In genomic region chr6:150069707-150070106, GRCh38 we compare ENCODE assay signal across 1 cellular context.
TF ChIP-seq lines count a peak whose summit lies in the region.

No MANE protein-coding gene starts in this region.

TF ChIP-seq in H1, 55 proteins besides CTCF, POLR2A, EP300 and RAD21:
- TF ChIP-seq, protein P1, sequence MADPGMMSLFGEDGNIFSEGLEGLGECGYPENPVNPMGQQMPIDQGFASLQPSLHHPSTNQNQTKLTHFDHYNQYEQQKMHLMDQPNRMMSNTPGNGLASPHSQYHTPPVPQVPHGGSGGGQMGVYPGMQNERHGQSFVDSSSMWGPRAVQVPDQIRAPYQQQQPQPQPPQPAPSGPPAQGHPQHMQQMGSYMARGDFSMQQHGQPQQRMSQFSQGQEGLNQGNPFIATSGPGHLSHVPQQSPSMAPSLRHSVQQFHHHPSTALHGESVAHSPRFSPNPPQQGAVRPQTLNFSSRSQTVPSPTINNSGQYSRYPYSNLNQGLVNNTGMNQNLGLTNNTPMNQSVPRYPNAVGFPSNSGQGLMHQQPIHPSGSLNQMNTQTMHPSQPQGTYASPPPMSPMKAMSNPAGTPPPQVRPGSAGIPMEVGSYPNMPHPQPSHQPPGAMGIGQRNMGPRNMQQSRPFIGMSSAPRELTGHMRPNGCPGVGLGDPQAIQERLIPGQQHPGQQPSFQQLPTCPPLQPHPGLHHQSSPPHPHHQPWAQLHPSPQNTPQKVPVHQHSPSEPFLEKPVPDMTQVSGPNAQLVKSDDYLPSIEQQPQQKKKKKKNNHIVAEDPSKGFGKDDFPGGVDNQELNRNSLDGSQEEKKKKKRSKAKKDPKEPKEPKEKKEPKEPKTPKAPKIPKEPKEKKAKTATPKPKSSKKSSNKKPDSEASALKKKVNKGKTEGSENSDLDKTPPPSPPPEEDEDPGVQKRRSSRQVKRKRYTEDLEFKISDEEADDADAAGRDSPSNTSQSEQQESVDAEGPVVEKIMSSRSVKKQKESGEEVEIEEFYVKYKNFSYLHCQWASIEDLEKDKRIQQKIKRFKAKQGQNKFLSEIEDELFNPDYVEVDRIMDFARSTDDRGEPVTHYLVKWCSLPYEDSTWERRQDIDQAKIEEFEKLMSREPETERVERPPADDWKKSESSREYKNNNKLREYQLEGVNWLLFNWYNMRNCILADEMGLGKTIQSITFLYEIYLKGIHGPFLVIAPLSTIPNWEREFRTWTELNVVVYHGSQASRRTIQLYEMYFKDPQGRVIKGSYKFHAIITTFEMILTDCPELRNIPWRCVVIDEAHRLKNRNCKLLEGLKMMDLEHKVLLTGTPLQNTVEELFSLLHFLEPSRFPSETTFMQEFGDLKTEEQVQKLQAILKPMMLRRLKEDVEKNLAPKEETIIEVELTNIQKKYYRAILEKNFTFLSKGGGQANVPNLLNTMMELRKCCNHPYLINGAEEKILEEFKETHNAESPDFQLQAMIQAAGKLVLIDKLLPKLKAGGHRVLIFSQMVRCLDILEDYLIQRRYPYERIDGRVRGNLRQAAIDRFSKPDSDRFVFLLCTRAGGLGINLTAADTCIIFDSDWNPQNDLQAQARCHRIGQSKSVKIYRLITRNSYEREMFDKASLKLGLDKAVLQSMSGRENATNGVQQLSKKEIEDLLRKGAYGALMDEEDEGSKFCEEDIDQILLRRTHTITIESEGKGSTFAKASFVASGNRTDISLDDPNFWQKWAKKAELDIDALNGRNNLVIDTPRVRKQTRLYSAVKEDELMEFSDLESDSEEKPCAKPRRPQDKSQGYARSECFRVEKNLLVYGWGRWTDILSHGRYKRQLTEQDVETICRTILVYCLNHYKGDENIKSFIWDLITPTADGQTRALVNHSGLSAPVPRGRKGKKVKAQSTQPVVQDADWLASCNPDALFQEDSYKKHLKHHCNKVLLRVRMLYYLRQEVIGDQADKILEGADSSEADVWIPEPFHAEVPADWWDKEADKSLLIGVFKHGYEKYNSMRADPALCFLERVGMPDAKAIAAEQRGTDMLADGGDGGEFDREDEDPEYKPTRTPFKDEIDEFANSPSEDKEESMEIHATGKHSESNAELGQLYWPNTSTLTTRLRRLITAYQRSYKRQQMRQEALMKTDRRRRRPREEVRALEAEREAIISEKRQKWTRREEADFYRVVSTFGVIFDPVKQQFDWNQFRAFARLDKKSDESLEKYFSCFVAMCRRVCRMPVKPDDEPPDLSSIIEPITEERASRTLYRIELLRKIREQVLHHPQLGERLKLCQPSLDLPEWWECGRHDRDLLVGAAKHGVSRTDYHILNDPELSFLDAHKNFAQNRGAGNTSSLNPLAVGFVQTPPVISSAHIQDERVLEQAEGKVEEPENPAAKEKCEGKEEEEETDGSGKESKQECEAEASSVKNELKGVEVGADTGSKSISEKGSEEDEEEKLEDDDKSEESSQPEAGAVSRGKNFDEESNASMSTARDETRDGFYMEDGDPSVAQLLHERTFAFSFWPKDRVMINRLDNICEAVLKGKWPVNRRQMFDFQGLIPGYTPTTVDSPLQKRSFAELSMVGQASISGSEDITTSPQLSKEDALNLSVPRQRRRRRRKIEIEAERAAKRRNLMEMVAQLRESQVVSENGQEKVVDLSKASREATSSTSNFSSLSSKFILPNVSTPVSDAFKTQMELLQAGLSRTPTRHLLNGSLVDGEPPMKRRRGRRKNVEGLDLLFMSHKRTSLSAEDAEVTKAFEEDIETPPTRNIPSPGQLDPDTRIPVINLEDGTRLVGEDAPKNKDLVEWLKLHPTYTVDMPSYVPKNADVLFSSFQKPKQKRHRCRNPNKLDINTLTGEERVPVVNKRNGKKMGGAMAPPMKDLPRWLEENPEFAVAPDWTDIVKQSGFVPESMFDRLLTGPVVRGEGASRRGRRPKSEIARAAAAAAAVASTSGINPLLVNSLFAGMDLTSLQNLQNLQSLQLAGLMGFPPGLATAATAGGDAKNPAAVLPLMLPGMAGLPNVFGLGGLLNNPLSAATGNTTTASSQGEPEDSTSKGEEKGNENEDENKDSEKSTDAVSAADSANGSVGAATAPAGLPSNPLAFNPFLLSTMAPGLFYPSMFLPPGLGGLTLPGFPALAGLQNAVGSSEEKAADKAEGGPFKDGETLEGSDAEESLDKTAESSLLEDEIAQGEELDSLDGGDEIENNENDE (IDR thresholded peaks at IDR 0.05; ENCODE audit: insufficient replicate concordance, low read length): no peak
- no peak for TF ChIP-seq FOSL1 (IDR thresholded peaks at IDR 0.05; ENCODE audit: insufficient read depth, low read depth, low read length)
- TF ChIP-seq CHD1 (IDR thresholded peaks at IDR 0.05; ENCODE audit: low read depth, low read length): no peak
- TF ChIP-seq SAP30 (IDR thresholded peaks at IDR 0.05; ENCODE audit: insufficient read depth, insufficient replicate concordance, low read length): no peak
- TF ChIP-seq BRCA1 (IDR thresholded peaks at IDR 0.05; ENCODE audit: low read depth, low read length): no peak
- no peak for TF ChIP-seq SRF (IDR thresholded peaks at IDR 0.05; ENCODE audit: low read depth, low read length)
- TF ChIP-seq, protein P2, sequence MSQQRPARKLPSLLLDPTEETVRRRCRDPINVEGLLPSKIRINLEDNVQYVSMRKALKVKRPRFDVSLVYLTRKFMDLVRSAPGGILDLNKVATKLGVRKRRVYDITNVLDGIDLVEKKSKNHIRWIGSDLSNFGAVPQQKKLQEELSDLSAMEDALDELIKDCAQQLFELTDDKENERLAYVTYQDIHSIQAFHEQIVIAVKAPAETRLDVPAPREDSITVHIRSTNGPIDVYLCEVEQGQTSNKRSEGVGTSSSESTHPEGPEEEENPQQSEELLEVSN (IDR thresholded peaks at IDR 0.05): no peak
- TF ChIP-seq CEBPB (IDR thresholded peaks at IDR 0.05; ENCODE audit: low read depth, low read length): no peak
- no peak for TF ChIP-seq JUND (IDR thresholded peaks at IDR 0.05; ENCODE audit: low read length)
- TF ChIP-seq TCF12 (IDR thresholded peaks at IDR 0.05; ENCODE audit: low read depth, low read length): no peak
- TF ChIP-seq EGR1 (IDR thresholded peaks at IDR 0.05; ENCODE audit: borderline replicate concordance, low read depth, low read length): no peak
- no peak for TF ChIP-seq GTF2F1 (IDR thresholded peaks at IDR 0.05; ENCODE audit: borderline replicate concordance, low read depth, low read length)
TF ChIP-seq in H1: peak in this region for 0.
